Comparison of ENCODE assay signal across 8 cellular contexts in the genomic region with DNA sequence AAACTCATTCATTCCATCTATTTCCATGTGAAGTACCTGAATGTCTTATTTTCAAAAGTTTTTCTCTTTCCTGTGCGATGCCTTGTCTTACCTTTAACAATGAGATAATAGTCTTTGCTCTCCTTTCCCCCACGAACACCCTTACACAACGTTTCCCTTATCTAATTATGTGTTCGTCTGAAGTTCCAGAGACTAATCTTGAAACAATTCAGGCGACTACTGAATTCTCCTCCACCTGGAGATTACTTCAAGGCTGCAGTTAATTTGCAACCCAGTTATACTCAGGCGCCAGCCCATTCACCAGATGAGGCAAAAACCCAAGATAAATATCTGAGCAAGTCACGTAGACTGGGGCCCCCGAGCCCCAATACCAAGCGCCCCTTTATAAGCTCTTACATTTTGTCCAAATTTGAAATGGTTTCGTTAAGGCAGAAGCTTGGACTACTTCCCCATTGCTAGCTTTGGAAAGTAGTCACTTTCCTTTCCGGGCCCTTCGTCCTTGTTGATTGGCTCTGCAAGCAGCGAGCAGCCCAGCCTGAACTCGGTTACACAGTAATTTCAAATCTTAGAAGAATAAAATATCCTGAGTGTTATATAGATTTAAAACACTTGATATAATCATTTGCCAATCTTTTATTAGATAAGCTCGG. TPM values are rescaled to one million over a fixed set of nuclear protein-coding genes. Genes with fewer than 3 reads are reported as not detected.
DNase-seq lines count a peak whose midpoint lies in the region; ATAC-seq and TF ChIP-seq lines count a peak whose summit lies in the region.

No MANE protein-coding gene starts in this region.

- TF ChIP-seq CTCF in LNCaP clone FGC (IDR thresholded peaks at IDR 0.05; ENCODE audit: control insufficient read depth, extremely low read depth, insufficient read depth): no peak
- no peak for TF ChIP-seq CTCF in fibroblast of mammary gland (conservative IDR thresholded peaks at IDR 0.05; ENCODE audit: control insufficient read depth, insufficient read depth, low read depth, low read length)
- TF ChIP-seq CTCF in osteocyte (IDR thresholded peaks at IDR 0.05): no peak

- ATAC-seq in GM21723 (IDR thresholded peaks at IDR 0.05; ENCODE audit: unreplicated experiment): peak; percentile 48

- peak overlapping the region; percentile 84 for H3K4me3 Mint-ChIP-seq in activated CD4-positive, alpha-beta memory T cell treated with anti-CD3 and anti-CD28 coated beads, Interleukin-2, amount 10 ng/mL, durations not matched to agents 7 days and 5 days
- H3K4me3 Mint-ChIP-seq in osteocyte (ENCODE audit: unreplicated experiment): peak overlapping the region; percentile 93

- DNase-seq in GF-D8 (lab: John Stamatoyannopoulos, UW) (peak; percentile 65), LNCaP clone FGC (ENCODE audit: low read depth) (no peak), fibroblast of mammary gland (ENCODE audit: low read depth) (peak; percentile 41), osteocyte (ENCODE audit: extremely low spot score, unreplicated experiment) (no peak), NCI-H2196 (lab: John Stamatoyannopoulos, UW; ENCODE audit: unreplicated experiment) (no peak), NCI-H128 (lab: John Stamatoyannopoulos, UW; ENCODE audit: unreplicated experiment) (no peak)
- peak; percentile 55 for DNase-seq in activated CD4-positive, alpha-beta memory T cell treated with anti-CD3 and anti-CD28 coated beads, Interleukin-2, amount 10 ng/mL, durations not matched to agents 7 days and 5 days

- POLR2A ChIA-PET in activated CD4-positive, alpha-beta memory T cell treated with anti-CD3 and anti-CD28 coated beads, Interleukin-2, amount 10 ng/mL, durations not matched to agents 7 days and 5 days (lab: Charles Lee): interaction anchor here (0.9 to 6.9 kb wide), 13 partner anchors 8 to 306 kb away, joined by 3 to 146 read pairs (median 6); no protein-coding TSS in a partner anchor

- H3K27ac Mint-ChIP-seq in activated CD4-positive, alpha-beta memory T cell treated with anti-CD3 and anti-CD28 coated beads, Interleukin-2, amount 10 ng/mL, durations not matched to agents 7 days and 5 days: peak overlapping the region; percentile 99
- peak overlapping the region; percentile 91 for H3K27ac Mint-ChIP-seq in osteocyte (ENCODE audit: unreplicated experiment)

- H3K9me3 Mint-ChIP-seq in activated CD4-positive, alpha-beta memory T cell treated with anti-CD3 and anti-CD28 coated beads, Interleukin-2, amount 10 ng/mL, durations not matched to agents 7 days and 5 days: peaks cover 16% of the 10 kb centered on the region
- H3K9me3 Mint-ChIP-seq in osteocyte (ENCODE audit: unreplicated experiment): peaks cover 4% of the 10 kb centered on the region

- CTCF ChIA-PET in activated CD4-positive, alpha-beta memory T cell treated with anti-CD3 and anti-CD28 coated beads, Interleukin-2, amount 10 ng/mL, durations not matched to agents 7 days and 5 days (lab: Charles Lee): interaction anchor here (1.3 to 3.2 kb wide), 7 partner anchors 9 to 95 kb away, joined by 3 to 24 read pairs (median 9); no protein-coding TSS in a partner anchor

- H3K4me3 ChIP-seq in LNCaP clone FGC (ENCODE audit: low read depth, low read length): peak overlapping the region; percentile 68
- peak overlapping the region; percentile 89 for H3K4me3 ChIP-seq in fibroblast of mammary gland (ENCODE audit: control insufficient read depth, low read depth, low read length)

- H3K36me3 Mint-ChIP-seq in activated CD4-positive, alpha-beta memory T cell treated with anti-CD3 and anti-CD28 coated beads, Interleukin-2, amount 10 ng/mL, durations not matched to agents 7 days and 5 days (ENCODE audit: low read depth): peaks cover 36% of the 10 kb centered on the region
- H3K36me3 Mint-ChIP-seq in osteocyte (ENCODE audit: unreplicated experiment): no peaks in the 10 kb centered on the region

- peaks cover 58% of the 10 kb centered on the region for H3K4me1 Mint-ChIP-seq in activated CD4-positive, alpha-beta memory T cell treated with anti-CD3 and anti-CD28 coated beads, Interleukin-2, amount 10 ng/mL, durations not matched to agents 7 days and 5 days
- peaks cover 8% of the 10 kb centered on the region for H3K4me1 Mint-ChIP-seq in osteocyte (ENCODE audit: unreplicated experiment)

- H3K27me3 Mint-ChIP-seq in activated CD4-positive, alpha-beta memory T cell treated with anti-CD3 and anti-CD28 coated beads, Interleukin-2, amount 10 ng/mL, durations not matched to agents 7 days and 5 days: no peaks in the 10 kb centered on the region
- H3K27me3 Mint-ChIP-seq in osteocyte (ENCODE audit: unreplicated experiment): no peaks in the 10 kb centered on the region

RNA-seq across cellular contexts. Expression of a gene that starts 1.2 kb away (rescaled TPM):
- total RNA-seq in activated CD4-positive, alpha-beta memory T cell treated with anti-CD3 and anti-CD28 coated beads, Interleukin-2, amount 10 ng/mL, durations not matched to agents 7 days and 5 days: 10 to 100 TPM; 16.7 to 18.5 TPM
- 4.2 and 5.6 TPM in 2 replicates for total RNA-seq in osteocyte

Comparison
In these comparisons a context has a peak if more than half of its experiments do, and no peak if none do; other contexts are left out.
1. DNase-seq: peak in GF-D8 (single experiment), activated CD4-positive, alpha-beta memory T cell treated with anti-CD3 and anti-CD28 coated beads, Interleukin-2, amount 10 ng/mL, durations not matched to agents 7 days and 5 days (single experiment) and fibroblast of mammary gland (single experiment); none in LNCaP clone FGC (single experiment), osteocyte (single experiment), NCI-H2196 (single experiment) and NCI-H128 (single experiment).